1 cellular context compared by ENCODE assay signal in genomic region chr1:233459470-233459945, GRCh38.
TF ChIP-seq lines count a peak whose summit lies in the region.

No MANE protein-coding gene starts in this region.

TF ChIP-seq in GM12878, 131 proteins besides CTCF, POLR2A, EP300 and RAD21 (continued from another document and continues in another):
- TF ChIP-seq NKRF (conservative IDR thresholded peaks at IDR 0.05) (no peak), ZNF687 (IDR thresholded peaks at IDR 0.05) (peak; percentile 93), NFIC (IDR thresholded peaks at IDR 0.05; ENCODE audit: low read depth, low read length) (peak; percentile 40; the same call in 1 of the 2 replicates), CUX1 (IDR thresholded peaks at IDR 0.05; ENCODE audit: insufficient replicate concordance, low read depth, low read length) (peak; percentile 91), POLR2AphosphoS2 (IDR thresholded peaks at IDR 0.05; ENCODE audit: low read depth, low read length) (no peak), SPI1 (IDR thresholded peaks at IDR 0.05; ENCODE audit: borderline replicate concordance, insufficient read depth, low read depth, low read length) (peak; percentile 30; the same call in 1 of the 2 replicates), MYC (IDR thresholded peaks at IDR 0.05; ENCODE audit: insufficient read depth, insufficient read length, insufficient replicate concordance, low read length, severe bottlenecking) (no peak), MEF2B (IDR thresholded peaks at IDR 0.05; ENCODE audit: partially characterized antibody, poor library complexity, severe bottlenecking) (peak; percentile 99), RUNX3 (IDR thresholded peaks at IDR 0.05; ENCODE audit: low read length) (peak; percentile 93), HSF1 (IDR thresholded peaks at IDR 0.05; ENCODE audit: low read depth, low read length) (no peak), MTA2 (IDR thresholded peaks at IDR 0.05; ENCODE audit: low read depth) (peak; percentile 56; the same call in 1 of the 2 replicates), TARDBP (IDR thresholded peaks at IDR 0.05; ENCODE audit: borderline replicate concordance) (no peak), MLLT1 (IDR thresholded peaks at IDR 0.05) (peak; percentile 74; the same call in 1 of the 2 replicates), BACH1 (IDR thresholded peaks at IDR 0.05; ENCODE audit: borderline replicate concordance) (no peak), FOXM1 (IDR thresholded peaks at IDR 0.05; ENCODE audit: low read depth, low read length) (peak; percentile 65; the same call in 1 of the 2 replicates), PKNOX1 (IDR thresholded peaks at IDR 0.05) (peak; percentile 53; the same call in 1 of the 2 replicates), BHLHE40 (IDR thresholded peaks at IDR 0.05; ENCODE audit: borderline replicate concordance in 1 of 2, low read depth in 2 of 2, low read length in 1 of 2) (peak; percentile 40 to 58; a peak in 2 of 4 replicates), JUNB (IDR thresholded peaks at IDR 0.05) (no peak), CBFB (IDR thresholded peaks at IDR 0.05; ENCODE audit: low read depth) (peak; percentile 52; the same call in 1 of the 2 replicates), YBX1 (IDR thresholded peaks at IDR 0.05) (0 out of 2 replicates have a peak, but pooled peaks have one; percentile 68), NR2F1 (conservative IDR thresholded peaks at IDR 0.05) (peak; percentile 90), CEBPZ (IDR thresholded peaks at IDR 0.05; ENCODE audit: low read depth, low read length) (no peak), E4F1 (IDR thresholded peaks at IDR 0.05; ENCODE audit: borderline replicate concordance, partially characterized antibody) (no peak), RELA (IDR thresholded peaks at IDR 0.05; ENCODE audit: borderline replicate concordance, partially characterized antibody) (peak; percentile 42), SMARCA5 (IDR thresholded peaks at IDR 0.05) (no peak), RELB (IDR thresholded peaks at IDR 0.05; ENCODE audit: low read depth) (peak; percentile 67; the same call in 1 of the 2 replicates)
